In the genomic region with DNA sequence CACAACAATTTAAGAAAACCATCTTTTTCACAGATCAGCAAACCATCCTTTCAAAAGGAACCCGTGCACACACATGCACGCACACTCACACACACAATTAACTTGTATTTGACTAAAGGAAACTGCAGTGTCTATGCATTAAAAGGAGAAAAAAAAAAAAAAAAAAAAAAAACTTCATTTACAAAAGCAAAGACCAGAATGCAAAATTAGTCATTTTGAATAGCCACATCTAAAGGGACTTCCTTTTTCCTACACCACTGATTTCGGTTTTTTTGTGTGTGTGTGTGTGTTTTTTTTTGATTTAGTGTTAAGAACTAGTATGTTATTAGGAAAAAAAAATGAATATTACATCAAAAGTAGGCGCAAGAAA, we compare ENCODE assay signal across 2 cellular contexts.
A peak's percentile ranks its signal among the peaks of the same experiment; 100 is the strongest.
TF ChIP-seq lines count a peak whose summit lies in the region.

No MANE protein-coding gene starts in this region.

TF ChIP-seq in A549, 52 proteins besides CTCF, POLR2A, EP300 and RAD21 (continued from another document):
- TF ChIP-seq HEYL (CRISPR knock-in tag; IDR thresholded peaks at IDR 0.05) (no peak), SMC3 (IDR thresholded peaks at IDR 0.05) (no peak), MAFK (IDR thresholded peaks at IDR 0.05; ENCODE audit: partially characterized antibody) (no peak), CEBPB (IDR thresholded peaks at IDR 0.05) (no peak), ATOH8 (CRISPR knock-in tag; IDR thresholded peaks at IDR 0.05; ENCODE audit: low read depth) (no peak)
- TF ChIP-seq, protein P1, sequence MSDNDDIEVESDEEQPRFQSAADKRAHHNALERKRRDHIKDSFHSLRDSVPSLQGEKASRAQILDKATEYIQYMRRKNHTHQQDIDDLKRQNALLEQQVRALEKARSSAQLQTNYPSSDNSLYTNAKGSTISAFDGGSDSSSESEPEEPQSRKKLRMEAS (IDR thresholded peaks at IDR 0.05) = no peak
- TF ChIP-seq, protein P2, sequence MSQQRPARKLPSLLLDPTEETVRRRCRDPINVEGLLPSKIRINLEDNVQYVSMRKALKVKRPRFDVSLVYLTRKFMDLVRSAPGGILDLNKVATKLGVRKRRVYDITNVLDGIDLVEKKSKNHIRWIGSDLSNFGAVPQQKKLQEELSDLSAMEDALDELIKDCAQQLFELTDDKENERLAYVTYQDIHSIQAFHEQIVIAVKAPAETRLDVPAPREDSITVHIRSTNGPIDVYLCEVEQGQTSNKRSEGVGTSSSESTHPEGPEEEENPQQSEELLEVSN (IDR thresholded peaks at IDR 0.05; ENCODE audit: borderline replicate concordance, low read depth) = no peak

TF ChIP-seq in GM12878, 131 proteins besides CTCF, POLR2A, EP300 and RAD21 (continued from another document):
- no peak for TF ChIP-seq RAD51 (IDR thresholded peaks at IDR 0.05)
- peak; percentile 61; the same call in 1 of the 2 replicates for TF ChIP-seq CBFB (IDR thresholded peaks at IDR 0.05; ENCODE audit: low read depth)
- TF ChIP-seq ZBED1 (IDR thresholded peaks at IDR 0.05; ENCODE audit: borderline replicate concordance) = 0 out of 2 replicates have a peak, but pooled peaks have one; percentile 45
- peak; percentile 46; the same call in 1 of the 2 replicates for TF ChIP-seq ATF7 (IDR thresholded peaks at IDR 0.05; ENCODE audit: low read depth)
- TF ChIP-seq NFIC (IDR thresholded peaks at IDR 0.05; ENCODE audit: low read depth, low read length) = peak; percentile 84
- TF ChIP-seq TCF7 (IDR thresholded peaks at IDR 0.05; ENCODE audit: borderline replicate concordance) = peak; percentile 99
- no peak for TF ChIP-seq RELA (IDR thresholded peaks at IDR 0.05; ENCODE audit: borderline replicate concordance, partially characterized antibody)
- TF ChIP-seq CBX5 (IDR thresholded peaks at IDR 0.05; ENCODE audit: low read depth) = no peak
- peak; percentile 84 for TF ChIP-seq SPI1 (IDR thresholded peaks at IDR 0.05; ENCODE audit: borderline replicate concordance, insufficient read depth, low read depth, low read length)
- TF ChIP-seq CREB1 (IDR thresholded peaks at IDR 0.05; ENCODE audit: low read depth) = no peak
- TF ChIP-seq ZNF384 (IDR thresholded peaks at IDR 0.05; ENCODE audit: borderline replicate concordance, low read depth, low read length) = peak; percentile 98
- TF ChIP-seq NFYA (IDR thresholded peaks at IDR 0.05; ENCODE audit: borderline replicate concordance, low read depth, low read length) = no peak
- peak; percentile 55 for TF ChIP-seq MLLT1 (IDR thresholded peaks at IDR 0.05)
- peak; percentile 17; the same call in 1 of the 2 replicates for TF ChIP-seq JUND (IDR thresholded peaks at IDR 0.05; ENCODE audit: low read depth, low read length)
- peak; percentile 91 for TF ChIP-seq JUNB (IDR thresholded peaks at IDR 0.05)
- no peak for TF ChIP-seq SMAD1 (IDR thresholded peaks at IDR 0.05; ENCODE audit: low read depth, partially characterized antibody)
- no peak for TF ChIP-seq SRF (IDR thresholded peaks at IDR 0.05; ENCODE audit: low read depth in 2 of 2, low read length in 2 of 2)
- peak; percentile 45; the same call in 1 of the 2 replicates for TF ChIP-seq TBL1XR1 (IDR thresholded peaks at IDR 0.05; ENCODE audit: low read depth, low read length)
- 0 out of 2 replicates have a peak, but pooled peaks have one; percentile 27 for TF ChIP-seq CREM (IDR thresholded peaks at IDR 0.05; ENCODE audit: low read depth)
- peak; percentile 83 for TF ChIP-seq ZSCAN29 (IDR thresholded peaks at IDR 0.05)
- peak in 1 of 2 experiments; percentile 69; a peak in 2 of 4 replicates for TF ChIP-seq ETV6 (conservative IDR thresholded peaks at IDR 0.05 in 1 of 2, IDR thresholded peaks at IDR 0.05 in 1 of 2; ENCODE audit: borderline replicate concordance in 1 of 2, low read depth in 1 of 2)
- peak; percentile 81; the same call in 1 of the 2 replicates for TF ChIP-seq FOXM1 (IDR thresholded peaks at IDR 0.05; ENCODE audit: low read depth, low read length)
- TF ChIP-seq, protein P3, sequence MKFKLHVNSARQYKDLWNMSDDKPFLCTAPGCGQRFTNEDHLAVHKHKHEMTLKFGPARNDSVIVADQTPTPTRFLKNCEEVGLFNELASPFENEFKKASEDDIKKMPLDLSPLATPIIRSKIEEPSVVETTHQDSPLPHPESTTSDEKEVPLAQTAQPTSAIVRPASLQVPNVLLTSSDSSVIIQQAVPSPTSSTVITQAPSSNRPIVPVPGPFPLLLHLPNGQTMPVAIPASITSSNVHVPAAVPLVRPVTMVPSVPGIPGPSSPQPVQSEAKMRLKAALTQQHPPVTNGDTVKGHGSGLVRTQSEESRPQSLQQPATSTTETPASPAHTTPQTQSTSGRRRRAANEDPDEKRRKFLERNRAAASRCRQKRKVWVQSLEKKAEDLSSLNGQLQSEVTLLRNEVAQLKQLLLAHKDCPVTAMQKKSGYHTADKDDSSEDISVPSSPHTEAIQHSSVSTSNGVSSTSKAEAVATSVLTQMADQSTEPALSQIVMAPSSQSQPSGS (IDR thresholded peaks at IDR 0.05; ENCODE audit: low read length) = peak; percentile 62
- TF ChIP-seq, protein P4, sequence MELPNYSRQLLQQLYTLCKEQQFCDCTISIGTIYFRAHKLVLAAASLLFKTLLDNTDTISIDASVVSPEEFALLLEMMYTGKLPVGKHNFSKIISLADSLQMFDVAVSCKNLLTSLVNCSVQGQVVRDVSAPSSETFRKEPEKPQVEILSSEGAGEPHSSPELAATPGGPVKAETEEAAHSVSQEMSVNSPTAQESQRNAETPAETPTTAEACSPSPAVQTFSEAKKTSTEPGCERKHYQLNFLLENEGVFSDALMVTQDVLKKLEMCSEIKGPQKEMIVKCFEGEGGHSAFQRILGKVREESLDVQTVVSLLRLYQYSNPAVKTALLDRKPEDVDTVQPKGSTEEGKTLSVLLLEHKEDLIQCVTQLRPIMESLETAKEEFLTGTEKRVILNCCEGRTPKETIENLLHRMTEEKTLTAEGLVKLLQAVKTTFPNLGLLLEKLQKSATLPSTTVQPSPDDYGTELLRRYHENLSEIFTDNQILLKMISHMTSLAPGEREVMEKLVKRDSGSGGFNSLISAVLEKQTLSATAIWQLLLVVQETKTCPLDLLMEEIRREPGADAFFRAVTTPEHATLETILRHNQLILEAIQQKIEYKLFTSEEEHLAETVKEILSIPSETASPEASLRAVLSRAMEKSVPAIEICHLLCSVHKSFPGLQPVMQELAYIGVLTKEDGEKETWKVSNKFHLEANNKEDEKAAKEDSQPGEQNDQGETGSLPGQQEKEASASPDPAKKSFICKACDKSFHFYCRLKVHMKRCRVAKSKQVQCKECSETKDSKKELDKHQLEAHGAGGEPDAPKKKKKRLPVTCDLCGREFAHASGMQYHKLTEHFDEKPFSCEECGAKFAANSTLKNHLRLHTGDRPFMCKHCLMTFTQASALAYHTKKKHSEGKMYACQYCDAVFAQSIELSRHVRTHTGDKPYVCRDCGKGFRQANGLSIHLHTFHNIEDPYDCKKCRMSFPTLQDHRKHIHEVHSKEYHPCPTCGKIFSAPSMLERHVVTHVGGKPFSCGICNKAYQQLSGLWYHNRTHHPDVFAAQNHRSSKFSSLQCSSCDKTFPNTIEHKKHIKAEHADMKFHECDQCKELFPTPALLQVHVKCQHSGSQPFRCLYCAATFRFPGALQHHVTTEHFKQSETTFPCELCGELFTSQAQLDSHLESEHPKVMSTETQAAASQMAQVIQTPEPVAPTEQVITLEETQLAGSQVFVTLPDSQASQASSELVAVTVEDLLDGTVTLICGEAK (IDR thresholded peaks at IDR 0.05; ENCODE audit: borderline replicate concordance) = peak; percentile 79; the same call in 1 of the 2 replicates
- no peak for TF ChIP-seq MXI1 (IDR thresholded peaks at IDR 0.05; ENCODE audit: low read depth, low read length)
- 0 out of 2 replicates have a peak, but pooled peaks have one; percentile 21 for TF ChIP-seq BMI1 (IDR thresholded peaks at IDR 0.05; ENCODE audit: borderline replicate concordance)
- TF ChIP-seq NBN (IDR thresholded peaks at IDR 0.05) = peak; percentile 57; the same call in 1 of the 2 replicates
- TF ChIP-seq ZNF24 (IDR thresholded peaks at IDR 0.05) = no peak
- no peak for TF ChIP-seq NFXL1 (IDR thresholded peaks at IDR 0.05; ENCODE audit: borderline replicate concordance)
- TF ChIP-seq MTA3 (IDR thresholded peaks at IDR 0.05; ENCODE audit: borderline replicate concordance, low read length) = 0 out of 2 replicates have a peak, but pooled peaks have one; percentile 51
- TF ChIP-seq CHD2 (IDR thresholded peaks at IDR 0.05; ENCODE audit: borderline replicate concordance, low read depth, low read length) = no peak
- no peak for TF ChIP-seq DPF2 (IDR thresholded peaks at IDR 0.05)
- TF ChIP-seq, protein P5, sequence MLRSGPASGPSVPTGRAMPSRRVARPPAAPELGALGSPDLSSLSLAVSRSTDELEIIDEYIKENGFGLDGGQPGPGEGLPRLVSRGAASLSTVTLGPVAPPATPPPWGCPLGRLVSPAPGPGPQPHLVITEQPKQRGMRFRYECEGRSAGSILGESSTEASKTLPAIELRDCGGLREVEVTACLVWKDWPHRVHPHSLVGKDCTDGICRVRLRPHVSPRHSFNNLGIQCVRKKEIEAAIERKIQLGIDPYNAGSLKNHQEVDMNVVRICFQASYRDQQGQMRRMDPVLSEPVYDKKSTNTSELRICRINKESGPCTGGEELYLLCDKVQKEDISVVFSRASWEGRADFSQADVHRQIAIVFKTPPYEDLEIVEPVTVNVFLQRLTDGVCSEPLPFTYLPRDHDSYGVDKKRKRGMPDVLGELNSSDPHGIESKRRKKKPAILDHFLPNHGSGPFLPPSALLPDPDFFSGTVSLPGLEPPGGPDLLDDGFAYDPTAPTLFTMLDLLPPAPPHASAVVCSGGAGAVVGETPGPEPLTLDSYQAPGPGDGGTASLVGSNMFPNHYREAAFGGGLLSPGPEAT (IDR thresholded peaks at IDR 0.05; ENCODE audit: low read depth) = 0 out of 2 replicates have a peak, but pooled peaks have one; percentile 39
- peak; percentile 97 for TF ChIP-seq RUNX3 (IDR thresholded peaks at IDR 0.05; ENCODE audit: low read length)
- TF ChIP-seq ZBTB11 (CRISPR knock-in tag; IDR thresholded peaks at IDR 0.05) = no peak
- TF ChIP-seq KDM1A (IDR thresholded peaks at IDR 0.05; ENCODE audit: borderline replicate concordance) = no peak
- 0 out of 2 replicates have a peak, but pooled peaks have one; percentile 38 for TF ChIP-seq IRF4 (IDR thresholded peaks at IDR 0.05; ENCODE audit: low read depth, low read length)
- TF ChIP-seq YY1 (IDR thresholded peaks at IDR 0.05; ENCODE audit: low read depth, low read length) = no peak
- 0 out of 2 replicates have a peak, but pooled peaks have one; percentile 23 for TF ChIP-seq RCOR1 (conservative IDR thresholded peaks at IDR 0.05; ENCODE audit: low read depth, low read length)
- TF ChIP-seq SMAD5 (IDR thresholded peaks at IDR 0.05; ENCODE audit: low read depth) = no peak
- peak; percentile 48; the same call in 1 of the 2 replicates for TF ChIP-seq BCL11A (IDR thresholded peaks at IDR 0.05; ENCODE audit: low read depth, low read length)
- TF ChIP-seq MTA2 (IDR thresholded peaks at IDR 0.05; ENCODE audit: low read depth) = peak; percentile 25; the same call in 1 of the 2 replicates
